Comparison of ENCODE assay signal across 8 cellular contexts in genomic region chr14:67620217-67620789, GRCh38. TPM values are rescaled to one million over a fixed set of nuclear protein-coding genes. Genes with fewer than 3 reads are reported as not detected.
DNase-seq lines count a peak whose midpoint lies in the region; ATAC-seq and TF ChIP-seq lines count a peak whose summit lies in the region.

No MANE protein-coding gene starts in this region.

- intact Hi-C loops in right lobe of liver (cut with DNase I) = no loop called here

- DNase-seq in DMS53 (lab: John Stamatoyannopoulos, UW) = peak; percentile 58
- no peak for DNase-seq in DMS53 treated with DMSO at 0.1 percent for 48 hours (lab: John Stamatoyannopoulos, UW; ENCODE audit: unreplicated experiment)
- DNase-seq in NCI-H510A (lab: John Stamatoyannopoulos, UW) = peak; percentile 20
- peak; percentile 68 for DNase-seq in cerebellum (ENCODE audit: low spot score)
- peak in 2 of 3 donors; percentile 34 to 53 for DNase-seq in right lobe of liver
- no peak for DNase-seq in suprapubic skin (ENCODE audit: low spot score in 2 of 2)

- H3K9me3 ChIP-seq in right lobe of liver (no peaks in the 10 kb centered on the region), suprapubic skin (no peaks in the 10 kb centered on the region)

- peak overlapping the region; percentile 56 to 62 (median 60) for H3K4me3 ChIP-seq in right lobe of liver
- H3K4me3 ChIP-seq in suprapubic skin = peak overlapping the region; percentile 67

- TF ChIP-seq CTCF in right lobe of liver (IDR thresholded peaks at IDR 0.05) (no peak), suprapubic skin (IDR thresholded peaks at IDR 0.05) (no peak)

- TF ChIP-seq EP300 in suprapubic skin (IDR thresholded peaks at IDR 0.05) = no peak

- H3K27ac ChIP-seq in right lobe of liver = peak overlapping the region in 2 of 3 donors; percentile 59 to 66
- H3K27ac ChIP-seq in suprapubic skin = peak overlapping the region; percentile 14

- no peak for TF ChIP-seq POLR2A in right lobe of liver (IDR thresholded peaks at IDR 0.05)
- no peak for TF ChIP-seq POLR2A in suprapubic skin (IDR thresholded peaks at IDR 0.05)

- H3K4me1 ChIP-seq in right lobe of liver = peaks cover 0 to 11% (median 3%) of the 10 kb centered on the region in 4 donors
- peaks cover 34% of the 10 kb centered on the region for H3K4me1 ChIP-seq in suprapubic skin

- H3K36me3 ChIP-seq in right lobe of liver = no peaks in the 10 kb centered on the region
- H3K36me3 ChIP-seq in suprapubic skin = no peaks in the 10 kb centered on the region

- peak in 2 of 4 donors; percentile 3 for ATAC-seq in right lobe of liver
- no peak for ATAC-seq in HG03521 (IDR thresholded peaks at IDR 0.05; ENCODE audit: unreplicated experiment)
- no peak for ATAC-seq in HG03457 (IDR thresholded peaks at IDR 0.05; ENCODE audit: unreplicated experiment)

- 4% methylated on average over 16 of the region's 19 CpGs for WGBS in right lobe of liver (ENCODE audit: insufficient coverage, low coverage, low lambda C conversion rate, missing lambda C conversion rate)
- 7% methylated on average over 19 of the region's 19 CpGs for WGBS in suprapubic skin

- H3K27me3 ChIP-seq in right lobe of liver = no peaks in the 10 kb centered on the region
- H3K27me3 ChIP-seq in suprapubic skin = no peaks in the 10 kb centered on the region

RNA-seq across cellular contexts. Expression of gene ARG2, which starts 0.6 kb away (rescaled TPM):
- total RNA-seq in cerebellum (29.9 TPM), right lobe of liver (1 to 10 TPM in 3 of 6 experiments, under 1 TPM in 2, not detected in 1; 0.92 to 3.3 (median 1.7) TPM), suprapubic skin (1 to 10 TPM; 3.5 to 9.6 (median 5.4) TPM)

RNA-seq across cellular contexts. Expression of gene PIGH, which starts 20.2 kb away (rescaled TPM):
- 30.6 TPM for total RNA-seq in cerebellum
- total RNA-seq in right lobe of liver = 10 to 100 TPM; 12.7 to 16.0 (median 13.8) TPM
- total RNA-seq in suprapubic skin = 10 to 100 TPM; 29.6 to 50.5 (median 36.4) TPM

RNA-seq across cellular contexts. Expression of gene VTI1B, which starts 54.1 kb away (rescaled TPM):
- total RNA-seq in cerebellum = 42.3 TPM
- 10 to 100 TPM; 44.2 to 70.1 (median 54.6) TPM for total RNA-seq in right lobe of liver
- total RNA-seq in suprapubic skin = 10 to 100 TPM; 48.4 to 61.1 (median 56.2) TPM

Comparison
In these comparisons a context has a peak if more than half of its experiments do, and no peak if none do; other contexts are left out.
1. DNase-seq: peak in DMS53 (single experiment), NCI-H510A (single experiment), cerebellum (single experiment) and right lobe of liver (2 of 3); none in DMS53 treated with DMSO at 0.1 percent for 48 hours (single experiment) and suprapubic skin (0 of 2).